19 cellular contexts compared by ENCODE assay signal in genomic region chr17:9274973-9275372, GRCh38.
DNase-seq lines count a peak whose midpoint lies in the region; ATAC-seq lines count a peak whose summit lies in the region.
"Had no signal": no experiment of that assay in that cellular context is flagged by ENCODE, and none has a peak within 500 bp of the region (broad histone marks: within the 10 kb centered on the region; RNA-seq: fewer than 3 reads in every experiment).

No MANE protein-coding gene starts in this region.

- CTCF ChIA-PET in activated naive CD4-positive, alpha-beta T cell treated with anti-CD3 and anti-CD28 coated beads for 36 hours (lab: Charles Lee), result interaction anchor here (1.0 to 1.9 kb wide), 2 partner anchors 13 to 17 kb away, joined by 3 to 5 read pairs; no protein-coding TSS in a partner anchor

- no peaks in the 10 kb centered on the region for H3K9me3 Mint-ChIP-seq in activated naive CD4-positive, alpha-beta T cell treated with anti-CD3 and anti-CD28 coated beads for 36 hours
- H3K9me3 Mint-ChIP-seq in activated T-helper 2 cell treated with anti-CD3 and anti-CD28 coated beads, Interferon-gamma antibody, Interleukin-2, Interleukin-4, amounts not matched to agents 10 μg/mL and 5 μg/mL and 100 μg/mL, durations not matched to agents 14 hours and 24 hours and 36 hours, result no peaks in the 10 kb centered on the region
- H3K9me3 Mint-ChIP-seq in stimulated activated naive CD8-positive, alpha-beta T cell treated with anti-CD3 and anti-CD28 coated beads, Interleukin-15, amount 100 ng/mL, for 72 hours, result no peaks in the 10 kb centered on the region

- H3K4me3 Mint-ChIP-seq in activated naive CD4-positive, alpha-beta T cell treated with anti-CD3 and anti-CD28 coated beads for 36 hours, result no peak overlapping the region
- no peak overlapping the region for H3K4me3 Mint-ChIP-seq in activated T-helper 2 cell treated with anti-CD3 and anti-CD28 coated beads, Interferon-gamma antibody, Interleukin-2, Interleukin-4, amounts not matched to agents 10 μg/mL and 5 μg/mL and 100 μg/mL, durations not matched to agents 14 hours and 24 hours and 36 hours (ENCODE audit: low read depth)
- H3K4me3 Mint-ChIP-seq in stimulated activated naive CD8-positive, alpha-beta T cell treated with anti-CD3 and anti-CD28 coated beads, Interleukin-15, amount 100 ng/mL, for 72 hours, result peak overlapping the region; percentile 8 to 23

- H3K36me3 Mint-ChIP-seq in activated naive CD4-positive, alpha-beta T cell treated with anti-CD3 and anti-CD28 coated beads for 36 hours (ENCODE audit: low read depth), result peaks cover 3% of the 10 kb centered on the region
- no peaks in the 10 kb centered on the region for H3K36me3 Mint-ChIP-seq in activated T-helper 2 cell treated with anti-CD3 and anti-CD28 coated beads, Interferon-gamma antibody, Interleukin-2, Interleukin-4, amounts not matched to agents 10 μg/mL and 5 μg/mL and 100 μg/mL, durations not matched to agents 14 hours and 24 hours and 36 hours (ENCODE audit: low read depth)

- no peaks in the 10 kb centered on the region for H3K27me3 Mint-ChIP-seq in activated naive CD4-positive, alpha-beta T cell treated with anti-CD3 and anti-CD28 coated beads for 36 hours (ENCODE audit: low read depth)
- H3K27me3 Mint-ChIP-seq in activated T-helper 2 cell treated with anti-CD3 and anti-CD28 coated beads, Interferon-gamma antibody, Interleukin-2, Interleukin-4, amounts not matched to agents 10 μg/mL and 5 μg/mL and 100 μg/mL, durations not matched to agents 14 hours and 24 hours and 36 hours (ENCODE audit: low read depth), result no peaks in the 10 kb centered on the region
- no peaks in the 10 kb centered on the region for H3K27me3 Mint-ChIP-seq in stimulated activated naive CD8-positive, alpha-beta T cell treated with anti-CD3 and anti-CD28 coated beads, Interleukin-15, amount 100 ng/mL, for 72 hours

- ATAC-seq in stimulated activated naive CD8-positive, alpha-beta T cell treated with anti-CD3 and anti-CD28 coated beads, Interleukin-15, amount 100 ng/mL, for 72 hours, result no peak
- ATAC-seq: HCT116, Panc1 had no signal

- intact Hi-C loops in activated naive CD4-positive, alpha-beta T cell treated with anti-CD3 and anti-CD28 coated beads for 36 hours (cut with micrococcal nuclease), result loop anchor here (1.0 to 5.0 kb wide), 4 partner anchors 15 to 338 kb away; no protein-coding TSS in a partner anchor
- intact Hi-C loops in activated T-helper 2 cell treated with anti-CD3 and anti-CD28 coated beads, Interferon-gamma antibody, Interleukin-2, Interleukin-4, amounts not matched to agents 10 μg/mL and 5 μg/mL and 100 μg/mL, durations not matched to agents 14 hours and 24 hours and 36 hours (cut with micrococcal nuclease), result loop anchor here (1.0 to 10.0 kb wide), 3 partner anchors 15 to 320 kb away; no protein-coding TSS in a partner anchor

- H3K4me1 Mint-ChIP-seq in activated naive CD4-positive, alpha-beta T cell treated with anti-CD3 and anti-CD28 coated beads for 36 hours (ENCODE audit: low read depth), result peaks cover 24% of the 10 kb centered on the region
- H3K4me1 Mint-ChIP-seq in activated T-helper 2 cell treated with anti-CD3 and anti-CD28 coated beads, Interferon-gamma antibody, Interleukin-2, Interleukin-4, amounts not matched to agents 10 μg/mL and 5 μg/mL and 100 μg/mL, durations not matched to agents 14 hours and 24 hours and 36 hours (ENCODE audit: low read depth), result peaks cover 18% of the 10 kb centered on the region
- peaks cover 28% of the 10 kb centered on the region for H3K4me1 Mint-ChIP-seq in stimulated activated naive CD8-positive, alpha-beta T cell treated with anti-CD3 and anti-CD28 coated beads, Interleukin-15, amount 100 ng/mL, for 72 hours

- DNase-seq in activated naive CD4-positive, alpha-beta T cell treated with anti-CD3 and anti-CD28 coated beads for 36 hours, result no peak
- DNase-seq in activated naive CD4-positive, alpha-beta T cell (lab: John Stamatoyannopoulos, UW), result no peak
- DNase-seq in MV-4-11 (lab: John Stamatoyannopoulos, UW), result peak; percentile 70
- DNase-seq in activated T-helper 2 cell treated with anti-CD3 and anti-CD28 coated beads, Interferon-gamma antibody, Interleukin-2, Interleukin-4, amounts not matched to agents 10 μg/mL and 5 μg/mL and 100 μg/mL, durations not matched to agents 14 hours and 24 hours and 36 hours (ENCODE audit: low spot score), result no peak
- DNase-seq in stimulated activated naive CD8-positive, alpha-beta T cell treated with anti-CD3 and anti-CD28 coated beads, Interleukin-15, amount 100 ng/mL, for 72 hours, result no peak
- DNase-seq in hepatic stellate cell (ENCODE audit: low spot score), result no peak
- no peak for DNase-seq in SHP77 (lab: John Stamatoyannopoulos, UW)
- DNase-seq: BE2C; EL; GF-D8; Kasumi-1; NCI-H1105; NCI-H2029 treated with DMSO at 0.1 percent for 48 hours; NCI-H226; NCI-H510A treated with DMSO at 0.1 percent for 48 hours; NCI-H774; NK-92 treated with Interleukin-12 subunit alpha and Interleukin-12 subunit beta, amount 100 ng/mL, for 24 hours had no signal

- peak overlapping the region; percentile 39 for H3K27ac Mint-ChIP-seq in activated naive CD4-positive, alpha-beta T cell treated with anti-CD3 and anti-CD28 coated beads for 36 hours
- H3K27ac Mint-ChIP-seq in activated T-helper 2 cell treated with anti-CD3 and anti-CD28 coated beads, Interferon-gamma antibody, Interleukin-2, Interleukin-4, amounts not matched to agents 10 μg/mL and 5 μg/mL and 100 μg/mL, durations not matched to agents 14 hours and 24 hours and 36 hours, result peak overlapping the region; percentile 9
- peak overlapping the region in 1 of 2 donors; percentile 83 for H3K27ac Mint-ChIP-seq in stimulated activated naive CD8-positive, alpha-beta T cell treated with anti-CD3 and anti-CD28 coated beads, Interleukin-15, amount 100 ng/mL, for 72 hours

Comparison
In these comparisons a context has a peak if more than half of its experiments do, and no peak if none do; other contexts are left out.
1. H3K4me3 Mint-ChIP-seq: peak in stimulated activated naive CD8-positive, alpha-beta T cell treated with anti-CD3 and anti-CD28 coated beads, Interleukin-15, amount 100 ng/mL, for 72 hours (2 of 2); none in activated naive CD4-positive, alpha-beta T cell treated with anti-CD3 and anti-CD28 coated beads for 36 hours (single experiment) and activated T-helper 2 cell treated with anti-CD3 and anti-CD28 coated beads, Interferon-gamma antibody, Interleukin-2, Interleukin-4, amounts not matched to agents 10 μg/mL and 5 μg/mL and 100 μg/mL, durations not matched to agents 14 hours and 24 hours and 36 hours (single experiment).